Comparison of ENCODE assay signal across 8 cellular contexts in genomic region chr6:32984639-32985389, GRCh38. TPM values are rescaled to one million over a fixed set of nuclear protein-coding genes. Genes with fewer than 3 reads are reported as not detected.
DNase-seq lines count a peak whose midpoint lies in the region; ATAC-seq and TF ChIP-seq lines count a peak whose summit lies in the region.

No MANE protein-coding gene starts in this region.

- TF ChIP-seq CTCF in CD14-positive monocyte (IDR thresholded peaks at IDR 0.05) (peak; percentile 96), heart right ventricle (IDR thresholded peaks at IDR 0.05) (peak; percentile 70 to 96 (median 92)), retinal pigment epithelial cell (conservative IDR thresholded peaks at IDR 0.05; ENCODE audit: low read depth, low read length) (peak; percentile 88)

- DNase-seq in CD14-positive monocyte (ENCODE audit: low spot score) = peak; percentile 83
- peak; percentile 87 for DNase-seq in NCI-H1694 treated with DMSO at 0.1 percent for 48 hours (lab: John Stamatoyannopoulos, UW)
- DNase-seq in T-cell = peak; percentile 70 to 93 (median 88)
- DNase-seq in activated naive CD8-positive, alpha-beta T cell treated with anti-CD3 and anti-CD28 coated beads, Interleukin-2, amount 50 U/mL, for 16 hours (ENCODE audit: low read depth, low spot score) = peak; percentile 78
- DNase-seq in heart right ventricle = peak; percentile 82 to 90
- peak; percentile 39 for DNase-seq in retinal pigment epithelial cell (ENCODE audit: low read depth)

- intact Hi-C loops in CD14-positive monocyte (cut with micrococcal nuclease) (loop anchor here (1.0 to 2.0 kb wide), 3 partner anchors 15 to 100 kb away; no protein-coding TSS in a partner anchor), heart right ventricle (cut with DNase I) (loop anchor here (1.0 to 5.0 kb wide), 10 partner anchors 50 to 100 kb away; no protein-coding TSS in a partner anchor)

- H3K4me3 ChIP-seq in heart right ventricle (no peak overlapping the region), retinal pigment epithelial cell (ENCODE audit: low read length) (no peak overlapping the region)

- H3K27ac Mint-ChIP-seq in CD14-positive monocyte (peak overlapping the region in 3 of 7 donors; percentile 7 to 69 (median 43)), T-cell (peak overlapping the region; percentile 50 to 83)

- H3K27ac ChIP-seq in heart right ventricle = no peak overlapping the region

- H3K4me1 Mint-ChIP-seq in CD14-positive monocyte = peaks cover 24% of the 10 kb centered on the region
- H3K4me1 Mint-ChIP-seq in T-cell = peaks cover 23 to 35% (median 26%) of the 10 kb centered on the region in 3 donors

- ATAC-seq in GM21786 (IDR thresholded peaks at IDR 0.05; ENCODE audit: unreplicated experiment) (peak; percentile 64), T-cell (replicated peaks in 1 of 4) (peak; percentile 76 to 88 (median 86)), heart right ventricle (peak; percentile 75 to 90 (median 84)), HG02970 (IDR thresholded peaks at IDR 0.05; ENCODE audit: low FRiP score, unreplicated experiment) (no peak)

- H3K27me3 Mint-ChIP-seq in CD14-positive monocyte (ENCODE audit: low read depth in 3 of 3) (peaks cover 0 to 4% (median 0%) of the 10 kb centered on the region in 3 donors), T-cell (no peaks in the 10 kb centered on the region)

- H3K9me3 Mint-ChIP-seq in CD14-positive monocyte (no peaks in the 10 kb centered on the region), T-cell (no peaks in the 10 kb centered on the region)

- peaks cover 2 to 41% (median 24%) of the 10 kb centered on the region in 9 donors for H3K36me3 ChIP-seq in heart right ventricle

- POLR2A ChIA-PET in T-cell (lab: Charles Lee) = interaction anchor here (0.5 to 2.5 kb wide), 11 partner anchors 10 to 1252 kb away, joined by 3 to 17 read pairs (median 4); partner anchors contain the start of genes BRD2 (in 1 of the 2) and HMGA1 (in 1 of the 2)

- no peaks in the 10 kb centered on the region for H3K27me3 ChIP-seq in heart right ventricle

- H3K36me3 Mint-ChIP-seq in CD14-positive monocyte = peaks cover 22 to 36% of the 10 kb centered on the region in 2 donors
- H3K36me3 Mint-ChIP-seq in T-cell = peaks cover 11% of the 10 kb centered on the region

- 12 to 14% methylated on average over 9 of the region's 9 CpGs for WGBS in heart right ventricle, 2 donors

- H3K9me3 ChIP-seq in heart right ventricle = no peaks in the 10 kb centered on the region

- H3K4me3 Mint-ChIP-seq in CD14-positive monocyte = no peak overlapping the region
- H3K4me3 Mint-ChIP-seq in T-cell = no peak overlapping the region

- CTCF ChIA-PET in T-cell (lab: Charles Lee) = interaction anchor here (0.6 to 6.0 kb wide), 49 partner anchors 8 to 158 kb away, joined by 3 to 124 read pairs (median 5); partner anchors contain the start of genes HLA-DMA (in 2 of the 2), PSMB9 (in 2 of the 2), TAP1 (in 2 of the 2) and BRD2 (in 1 of the 2)

- H3K4me1 ChIP-seq in heart right ventricle = peaks cover 0 to 24% (median 4%) of the 10 kb centered on the region in 9 donors

RNA-seq across cellular contexts. Expression of gene BRD2, which starts 16.4 kb away (rescaled TPM):
- 10 to 100 TPM in 1 of 2 donors, 1 to 10 TPM in 1; 9.6 to 21.7 TPM for polyA plus RNA-seq in CD14-positive monocyte
- total RNA-seq in T-cell = 100 to 1,000 TPM; 320 to 383 (median 358) TPM
- 10 to 100 TPM; 64.9 to 97.0 (median 74.9) TPM for total RNA-seq in heart right ventricle
- 10 to 100 TPM; 49.3 to 87.2 TPM for polyA plus RNA-seq in heart right ventricle

RNA-seq across cellular contexts. Expression of gene HLA-DOA, which starts 24.6 kb away (rescaled TPM):
- polyA plus RNA-seq in CD14-positive monocyte (1 to 10 TPM; 2.8 to 9.1 TPM), heart right ventricle (1 to 10 TPM in 1 of 2 donors, under 1 TPM in 1; 0.65 to 2.1 TPM)
- total RNA-seq in T-cell (10 to 100 TPM in 3 of 5 donors, 1 to 10 TPM in 2; 6.1 to 17.0 (median 13.4) TPM), heart right ventricle (10 to 100 TPM in 1 of 10 donors, 1 to 10 TPM in 8, under 1 TPM in 1; 0.75 to 22.8 (median 2.0) TPM)

RNA-seq across cellular contexts. Expression of gene HLA-DMA, which starts 31.9 kb away (rescaled TPM):
- polyA plus RNA-seq in CD14-positive monocyte = 100 to 1,000 TPM; 434 to 526 TPM
- total RNA-seq in T-cell = 10 to 100 TPM; 22.3 to 37.8 (median 27.5) TPM
- total RNA-seq in heart right ventricle = 100 to 1,000 TPM in 1 of 10 donors, 10 to 100 TPM in 8, 1 to 10 TPM in 1; 7.8 to 106 (median 14.5) TPM
- 10 to 100 TPM; 11.8 to 47.6 TPM for polyA plus RNA-seq in heart right ventricle

RNA-seq across cellular contexts. Expression of gene HLA-DMB, which starts 44.0 kb away (rescaled TPM):
- polyA plus RNA-seq in CD14-positive monocyte (100 to 1,000 TPM; 726 to 924 TPM), heart right ventricle (1 to 10 TPM; 5.5 to 7.8 TPM)
- total RNA-seq in T-cell (10 to 100 TPM in 3 of 5 donors, 1 to 10 TPM in 2; 8.8 to 30.6 (median 10.6) TPM), heart right ventricle (10 to 100 TPM in 4 of 10 donors, 1 to 10 TPM in 6; 2.7 to 79.8 (median 7.6) TPM)
